Comparison of ENCODE assay signal across 23 cellular contexts in genomic region chr14:81555051-81555450, GRCh38.
"Had no signal": no experiment of that assay in that cellular context is flagged by ENCODE, and none has a peak within 500 bp of the region (broad histone marks: within the 10 kb centered on the region; RNA-seq: fewer than 3 reads in every experiment).

No MANE protein-coding gene starts in this region.

- H3K27ac ChIP-seq: colonic mucosa, PC-9 had no signal

- H3K27me3 ChIP-seq: colonic mucosa had no signal

- H3K4me3 ChIP-seq: colonic mucosa, K562, PC-9 had no signal

- ATAC-seq: activated naive CD4-positive, alpha-beta T cell treated with anti-CD3 and anti-CD28 coated beads, Interleukin-2, amount 50 U/mL, for 72 hours; activated naive CD8-positive, alpha-beta T cell treated with anti-CD3 and anti-CD28 coated beads, Interleukin-2, amount 50 U/mL, for 24 hours; activated T-cell treated with anti-CD3 and anti-CD28 coated beads, Interleukin-2, amount 50 U/mL, for 4 hours; K562 had no signal

- H3K36me3 ChIP-seq: colonic mucosa had no signal

- H3K27ac Mint-ChIP-seq: activated B cell treated with CpG ODN at 0.5 μM for 24 hours; activated CD4-positive, alpha-beta T cell treated with anti-CD3 and anti-CD28 coated beads, Interleukin-2, amount 10 ng/mL, durations not matched to agents 24 days and 14 days; activated naive CD4-positive, alpha-beta T cell treated with anti-CD3 and anti-CD28 coated beads, Interleukin-2, amount 50 U/mL, for 72 hours; activated naive CD8-positive, alpha-beta T cell treated with anti-CD3 and anti-CD28 coated beads, Interleukin-2, amount 50 U/mL, for 24 hours; T-helper 1 cell treated with Interleukin-12 subunit alpha and Interleukin-12 subunit beta and Interleukin-4 antibody, amounts not matched to agents 30 μg/mL and 1 μg/mL, for 36 hours had no signal

- H3K27me3 Mint-ChIP-seq: activated B cell treated with CpG ODN at 0.5 μM for 24 hours; activated CD4-positive, alpha-beta T cell treated with anti-CD3 and anti-CD28 coated beads, Interleukin-2, amount 10 ng/mL, durations not matched to agents 24 days and 14 days had no signal

- H3K4me3 Mint-ChIP-seq: activated B cell treated with CpG ODN at 0.5 μM for 24 hours; activated CD4-positive, alpha-beta T cell treated with anti-CD3 and anti-CD28 coated beads, Interleukin-2, amount 10 ng/mL, durations not matched to agents 24 days and 14 days; activated naive CD8-positive, alpha-beta T cell treated with anti-CD3 and anti-CD28 coated beads, Interleukin-2, amount 50 U/mL, for 24 hours; activated T-cell treated with anti-CD3 and anti-CD28 coated beads, Interleukin-2, amount 50 U/mL, for 4 hours; T-helper 1 cell treated with Interleukin-12 subunit alpha and Interleukin-12 subunit beta and Interleukin-4 antibody, amounts not matched to agents 30 μg/mL and 1 μg/mL, for 36 hours had no signal

- FAIRE-seq: K562 had no signal

- H3K9me3 Mint-ChIP-seq: activated naive CD8-positive, alpha-beta T cell treated with anti-CD3 and anti-CD28 coated beads, Interleukin-2, amount 50 U/mL, for 24 hours had no signal

- H3K9me3 ChIP-seq: colonic mucosa had no signal

- H3K4me1 ChIP-seq: colonic mucosa had no signal

- DNase-seq: activated B cell treated with CpG ODN at 0.5 μM for 24 hours; activated CD4-positive, alpha-beta T cell treated with anti-CD3 and anti-CD28 coated beads for 1 hour; activated CD4-positive, alpha-beta T cell treated with anti-CD3 and anti-CD28 coated beads, Interleukin-2, amount 10 ng/mL, durations not matched to agents 24 days and 14 days; activated CD4-positive, alpha-beta T cell treated with anti-CD3 and anti-CD28 coated beads, Interleukin-2, amount 50 U/mL, for 48 hours; activated CD8-positive, alpha-beta memory T cell treated with anti-CD3 and anti-CD28 coated beads for 24 hours; activated effector memory CD4-positive, alpha-beta T cell treated with anti-CD3 and anti-CD28 coated beads, Interleukin-2, amount 50 U/mL, for 16 hours; activated naive CD4-positive, alpha-beta T cell treated with Interleukin-2 at 50 U/mL for 16 hours; activated naive CD8-positive, alpha-beta T cell treated with anti-CD3 and anti-CD28 coated beads, Interleukin-2, amount 50 U/mL, for 24 hours; activated T-cell treated with anti-CD3 and anti-CD28 coated beads, Interleukin-2, amount 50 U/mL, for 4 hours; amniotic stem cell; cerebellar nuclear complex; colonic mucosa; Karpas-422; MM.1S; NCI-H1930; NCI-H446 treated with DMSO at 0.1 percent for 48 hours; NCI-H524 treated with DMSO at 0.1 percent for 48 hours; NCI-H82; PC-9; SHP77 treated with DMSO at 0.1 percent for 48 hours had no signal
